In genomic region chr20:23634044-23634801, GRCh38 we compare ENCODE assay signal across 22 cellular contexts. TPM values are rescaled to one million over a fixed set of nuclear protein-coding genes. Genes with fewer than 3 reads are reported as not detected.
DNase-seq lines count a peak whose midpoint lies in the region; ATAC-seq and TF ChIP-seq lines count a peak whose summit lies in the region.
"Had no signal": no experiment of that assay in that cellular context is flagged by ENCODE, and none has a peak within 500 bp of the region (broad histone marks: within the 10 kb centered on the region; RNA-seq: fewer than 3 reads in every experiment).

No MANE protein-coding gene starts in this region.

- no peak for TF ChIP-seq CTCF in RWPE1 (conservative IDR thresholded peaks at IDR 0.05; ENCODE audit: low read depth)
- no peak for TF ChIP-seq CTCF in esophagus squamous epithelium (IDR thresholded peaks at IDR 0.05)
- no peak for TF ChIP-seq CTCF in gastrocnemius medialis (IDR thresholded peaks at IDR 0.05 in 4 of 5, conservative IDR thresholded peaks at IDR 0.05 in 1 of 5)

- H3K27me3 ChIP-seq in BLaER1 treated with 17β-estradiol and CSF1 and Interleukin-3, amounts not matched to agents 10 nM and 100 nM: no peaks in the 10 kb centered on the region; a peak in 1 of 22 replicates
- H3K27me3 ChIP-seq in esophagus squamous epithelium: no peaks in the 10 kb centered on the region
- no peaks in the 10 kb centered on the region for H3K27me3 ChIP-seq in gastrocnemius medialis
- H3K27me3 ChIP-seq: body of pancreas, pancreas had no signal

- no peak for DNase-seq in RWPE1 (ENCODE audit: low spot score)
- no peak for DNase-seq in esophagus squamous epithelium (lab: John Stamatoyannopoulos, UW)
- peak in 1 of 2 donors; percentile 69 for DNase-seq in gastrocnemius medialis
- DNase-seq in NOMO-1 (lab: John Stamatoyannopoulos, UW; ENCODE audit: unreplicated experiment in 2 of 2): no peak
- no peak for DNase-seq in glomerular visceral epithelial cell (ENCODE audit: extremely low spot score)
- DNase-seq: activated naive CD8-positive, alpha-beta T cell treated with anti-CD3 and anti-CD28 coated beads, Interleukin-2, amount 10 ng/mL, durations not matched to agents 7 days and 5 days; body of pancreas; CD8-positive, alpha-beta memory T cell; naive B cell; NCI-H1436 treated with DMSO at 0.1 percent for 48 hours; NCI-H510A; pancreas had no signal

- peak overlapping the region; percentile 54 to 99 (median 72) for H3K4me2 ChIP-seq in BLaER1 treated with 17β-estradiol and CSF1 and Interleukin-3, amounts not matched to agents 10 nM and 100 nM

- peaks cover 52 to 77% (median 70%) of the 10 kb centered on the region in 10 experiments for H3K4me1 ChIP-seq in BLaER1 treated with 17β-estradiol and CSF1 and Interleukin-3, amounts not matched to agents 10 nM and 100 nM
- H3K4me1 ChIP-seq in esophagus squamous epithelium (peaks cover 21 to 71% (median 31%) of the 10 kb centered on the region in 3 donors), gastrocnemius medialis (peaks cover 44 to 48% of the 10 kb centered on the region in 2 donors)

- H3K9me3 ChIP-seq in BLaER1 treated with 17β-estradiol and CSF1 and Interleukin-3, amounts not matched to agents 10 nM and 100 nM (replicated peaks in 1 of 11): no peaks in the 10 kb centered on the region
- H3K9me3 ChIP-seq in esophagus squamous epithelium (no peaks in the 10 kb centered on the region), gastrocnemius medialis (no peaks in the 10 kb centered on the region)
- H3K9me3 ChIP-seq: body of pancreas, pancreas had no signal

- in situ Hi-C loops in gastrocnemius medialis (cut with MboI; ENCODE audit: low sequenced_read_pairs in 4 of 4): loop anchor here (10.0 to 25.0 kb wide), 4 partner anchors 269 to 1428 kb away; partner anchors contain the start of genes ACSS1 (in 2 of the 4), GZF1 (in 2 of the 4) and APMAP (in 1 of the 4)

- no peak for ATAC-seq in gastrocnemius medialis
- ATAC-seq in GM21529 (IDR thresholded peaks at IDR 0.05; ENCODE audit: unreplicated experiment): no peak
- ATAC-seq in GM21528 (IDR thresholded peaks at IDR 0.05; ENCODE audit: low FRiP score, unreplicated experiment): no peak
- ATAC-seq: activated T-helper 17 cell treated with anti-CD3 and anti-CD28 coated beads, Interleukin-2, amount 50 U/mL, for 72 hours; body of pancreas; K562; pancreas; sciatic nerve; SK-N-SH treated with all-trans-retinoic acid at 6 μM for 48 hours had no signal

- peaks cover 0 to 45% (median 9%) of the 10 kb centered on the region in 11 experiments; a peak in 11 of 22 replicates for H4K20me1 ChIP-seq in BLaER1 treated with 17β-estradiol and CSF1 and Interleukin-3, amounts not matched to agents 10 nM and 100 nM

- no peak overlapping the region for H3K4me3 ChIP-seq in BLaER1 treated with 17β-estradiol and CSF1 and Interleukin-3, amounts not matched to agents 10 nM and 100 nM
- peak overlapping the region in 1 of 4 donors; percentile 19 for H3K4me3 ChIP-seq in esophagus squamous epithelium
- peak overlapping the region in 3 of 4 donors; percentile 35 to 85 (median 70) for H3K4me3 ChIP-seq in gastrocnemius medialis
- H3K4me3 ChIP-seq: body of pancreas, K562, pancreas had no signal

- H3K9ac ChIP-seq in BLaER1 treated with 17β-estradiol and CSF1 and Interleukin-3, amounts not matched to agents 10 nM and 100 nM: no peak overlapping the region

- POLR2A ChIA-PET in RWPE1 (lab: Yijun Ruan, JAX; ENCODE audit: low non-redundant PET): interaction anchor here (0.7 kb wide), 1 partner anchor 26 kb away, joined by 7 read pairs; no protein-coding TSS in a partner anchor

- CTCF ChIA-PET in RWPE1 (lab: Yijun Ruan, JAX): interaction anchor here (0.5 to 0.8 kb wide), 2 partner anchors 16 to 989 kb away, joined by 3 to 4 read pairs; no protein-coding TSS in a partner anchor

- no peak overlapping the region for H3K27ac ChIP-seq in BLaER1 treated with 17β-estradiol and CSF1 and Interleukin-3, amounts not matched to agents 10 nM and 100 nM
- H3K27ac ChIP-seq in RWPE1 (peak overlapping the region; percentile 92), esophagus squamous epithelium (peak overlapping the region in 3 of 4 donors; percentile 80 to 99 (median 92)), gastrocnemius medialis (peak overlapping the region; percentile 96 to 100 (median 96))
- H3K27ac ChIP-seq: body of pancreas, pancreas, VCaP had no signal

- peaks cover 0 to 37% (median 0%) of the 10 kb centered on the region in 11 experiments; a peak in 9 of 22 replicates for H3K36me3 ChIP-seq in BLaER1 treated with 17β-estradiol and CSF1 and Interleukin-3, amounts not matched to agents 10 nM and 100 nM
- peaks cover 5 to 42% (median 14%) of the 10 kb centered on the region in 3 donors for H3K36me3 ChIP-seq in esophagus squamous epithelium
- H3K36me3 ChIP-seq in gastrocnemius medialis: peaks cover 0 to 14% of the 10 kb centered on the region in 2 donors

- intact Hi-C loops in esophagus squamous epithelium (cut with DNase I): no loop called here
- intact Hi-C loops in gastrocnemius medialis (cut with DNase I; ENCODE audit: low total_unique reads): loop anchor here (2.0 to 10.0 kb wide), 2 partner anchors 209 to 277 kb away; partner anchors contain the start of gene NAPB

- no peak for TF ChIP-seq POLR2A in esophagus squamous epithelium (IDR thresholded peaks at IDR 0.05)
- no peak for TF ChIP-seq POLR2A in gastrocnemius medialis (IDR thresholded peaks at IDR 0.05)

- 56 to 59% methylated on average over 2 to 6 of the region's 8 CpGs for WGBS in esophagus squamous epithelium, 2 donors

RNA-seq across cellular contexts. Expression of gene CST3, which starts 3.5 kb away (rescaled TPM):
- total RNA-seq in esophagus squamous epithelium (100 to 1,000 TPM; 323 to 899 (median 600) TPM), gastrocnemius medialis (1,000 to 10,000 TPM in 1 of 4 donors, 100 to 1,000 TPM in 3; 461 to 1,821 (median 697) TPM)
- total RNA-seq: activated T-helper 17 cell treated with anti-CD3 and anti-CD28 coated beads, Interleukin-2, amount 50 U/mL, for 72 hours had no signal

RNA-seq across cellular contexts. Expression of gene CST9, which starts 28.5 kb away (rescaled TPM):
- total RNA-seq in esophagus squamous epithelium (not detected), gastrocnemius medialis (not detected)
- total RNA-seq: activated naive CD8-positive, alpha-beta T cell treated with anti-CD3 and anti-CD28 coated beads, Interleukin-2, amount 10 ng/mL, durations not matched to agents 7 days and 5 days; activated T-helper 17 cell treated with anti-CD3 and anti-CD28 coated beads, Interleukin-2, amount 50 U/mL, for 72 hours; CD8-positive, alpha-beta memory T cell; K562; pancreas; RPMI7951; sciatic nerve had no signal

RNA-seq across cellular contexts. Expression of gene CST4, which starts 54.6 kb away (rescaled TPM):
- total RNA-seq in esophagus squamous epithelium: not detected
- total RNA-seq in gastrocnemius medialis: not detected
- total RNA-seq: activated naive CD8-positive, alpha-beta T cell treated with anti-CD3 and anti-CD28 coated beads, Interleukin-2, amount 10 ng/mL, durations not matched to agents 7 days and 5 days; activated T-helper 17 cell treated with anti-CD3 and anti-CD28 coated beads, Interleukin-2, amount 50 U/mL, for 72 hours; body of pancreas; CD8-positive, alpha-beta memory T cell; K562; lung microvascular endothelial cell; pancreas; RPMI7951; sciatic nerve had no signal

Comparison
In these comparisons a context has a peak if more than half of its experiments do, and no peak if none do; other contexts are left out.
1. H3K27ac ChIP-seq: peak in RWPE1 (single experiment), esophagus squamous epithelium (3 of 4) and gastrocnemius medialis (4 of 4); none in BLaER1 treated with 17β-estradiol and CSF1 and Interleukin-3, amounts not matched to agents 10 nM and 100 nM (0 of 11).
2. H3K4me3 ChIP-seq: peak in gastrocnemius medialis (3 of 4); none in BLaER1 treated with 17β-estradiol and CSF1 and Interleukin-3, amounts not matched to agents 10 nM and 100 nM (0 of 10).